Comparison of ENCODE assay signal across 20 cellular contexts in genomic region chr15:59991919-59992318, GRCh38. TPM values are rescaled to one million over a fixed set of nuclear protein-coding genes. Genes with fewer than 3 reads are reported as not detected.
DNase-seq lines count a peak whose midpoint lies in the region; ATAC-seq and TF ChIP-seq lines count a peak whose summit lies in the region.
"Had no signal": no experiment of that assay in that cellular context is flagged by ENCODE, and none has a peak within 500 bp of the region (broad histone marks: within the 10 kb centered on the region; RNA-seq: fewer than 3 reads in every experiment).

No MANE protein-coding gene starts in this region.

- H3K36me3 Mint-ChIP-seq in neural crest cell (ENCODE audit: low read depth) = no peaks in the 10 kb centered on the region
- H3K36me3 Mint-ChIP-seq: stimulated activated effector memory CD8-positive, alpha-beta T cell treated with anti-CD3 and anti-CD28 coated beads, Interleukin-12 subunit alpha, Interleukin-12 subunit beta, amount 100 ng/mL, for 72 hours had no signal

- no peak for ATAC-seq in sciatic nerve
- ATAC-seq in HG03469 (IDR thresholded peaks at IDR 0.05; ENCODE audit: unreplicated experiment) = no peak
- no peak for ATAC-seq in HG02623 (IDR thresholded peaks at IDR 0.05; ENCODE audit: unreplicated experiment)
- ATAC-seq: activated T-cell treated with anti-CD3 and anti-CD28 coated beads, Interleukin-2, amount 50 U/mL, for 72 hours; psoas muscle; stimulated activated effector memory CD8-positive, alpha-beta T cell treated with anti-CD3 and anti-CD28 coated beads, Interleukin-12 subunit alpha, Interleukin-12 subunit beta, amount 100 ng/mL, for 72 hours had no signal

- no peak overlapping the region for H3K27ac Mint-ChIP-seq in neural crest cell (ENCODE audit: unreplicated experiment)
- H3K27ac Mint-ChIP-seq: activated naive CD4-positive, alpha-beta T cell treated with anti-CD3 and anti-CD28 coated beads, Interleukin-2, amount 10 ng/mL, durations not matched to agents 7 days and 5 days; activated T-cell treated with anti-CD3 and anti-CD28 coated beads, Interleukin-2, amount 50 U/mL, for 72 hours; stimulated activated effector memory CD8-positive, alpha-beta T cell treated with anti-CD3 and anti-CD28 coated beads, Interleukin-12 subunit alpha, Interleukin-12 subunit beta, amount 100 ng/mL, for 72 hours had no signal

- no peaks in the 10 kb centered on the region for H3K9me3 Mint-ChIP-seq in neural crest cell
- H3K9me3 Mint-ChIP-seq: activated naive CD4-positive, alpha-beta T cell treated with anti-CD3 and anti-CD28 coated beads, Interleukin-2, amount 10 ng/mL, durations not matched to agents 7 days and 5 days; stimulated activated effector memory CD8-positive, alpha-beta T cell treated with anti-CD3 and anti-CD28 coated beads, Interleukin-12 subunit alpha, Interleukin-12 subunit beta, amount 100 ng/mL, for 72 hours had no signal

- no peak for TF ChIP-seq CTCF in neural crest cell (conservative IDR thresholded peaks at IDR 0.05)

- peak overlapping the region; percentile 8 for H3K4me3 Mint-ChIP-seq in neural crest cell
- H3K4me3 Mint-ChIP-seq: activated naive CD4-positive, alpha-beta T cell treated with anti-CD3 and anti-CD28 coated beads, Interleukin-2, amount 10 ng/mL, durations not matched to agents 7 days and 5 days; activated T-cell treated with anti-CD3 and anti-CD28 coated beads, Interleukin-2, amount 50 U/mL, for 72 hours; stimulated activated effector memory CD8-positive, alpha-beta T cell treated with anti-CD3 and anti-CD28 coated beads, Interleukin-12 subunit alpha, Interleukin-12 subunit beta, amount 100 ng/mL, for 72 hours had no signal

- DNase-seq in DMS79 (lab: John Stamatoyannopoulos, UW) (peak; percentile 92), NCI-H146 (lab: John Stamatoyannopoulos, UW) (peak; percentile 26), NCI-H345 treated with DMSO at 0.1 percent for 48 hours (lab: John Stamatoyannopoulos, UW; ENCODE audit: unreplicated experiment) (peak; percentile 89), neural crest cell (ENCODE audit: low read depth, low spot score) (no peak), sciatic nerve (ENCODE audit: low spot score) (no peak)
- DNase-seq: activated CD4-positive, alpha-beta T cell treated with anti-CD3 and anti-CD28 coated beads for 4 hours; activated naive CD4-positive, alpha-beta T cell treated with anti-CD3 and anti-CD28 coated beads, Interleukin-2, amount 10 ng/mL, durations not matched to agents 7 days and 5 days; activated T-cell treated with anti-CD3 and anti-CD28 coated beads, Interleukin-2, amount 50 U/mL, for 72 hours; amygdala; DND-41; NCI-H82; psoas muscle; SJCRH30; uterus had no signal

- peaks cover 31% of the 10 kb centered on the region for H3K4me1 Mint-ChIP-seq in neural crest cell

- peaks cover 86% of the 10 kb centered on the region for H3K27me3 Mint-ChIP-seq in neural crest cell (ENCODE audit: low read depth)

- intact Hi-C loops in sciatic nerve (cut with DNase I) = loop anchor here (5.0 kb wide), 1 partner anchor 1140 kb away; no protein-coding TSS in a partner anchor

RNA-seq across cellular contexts. Expression of gene FOXB1, which starts 12.2 kb away (rescaled TPM):
- total RNA-seq in neural crest cell (5.9 and 6.1 TPM in 2 replicates), sciatic nerve (not detected)
- total RNA-seq: lung microvascular endothelial cell, psoas muscle, skeletal muscle tissue, temporal lobe, uterus had no signal

Comparison
In these comparisons a context has a peak if more than half of its experiments do, and no peak if none do; other contexts are left out.
1. DNase-seq: peak in DMS79 (single experiment), NCI-H146 (single experiment) and NCI-H345 treated with DMSO at 0.1 percent for 48 hours (single experiment); none in neural crest cell (single experiment) and sciatic nerve (single experiment).